In the genomic region with DNA sequence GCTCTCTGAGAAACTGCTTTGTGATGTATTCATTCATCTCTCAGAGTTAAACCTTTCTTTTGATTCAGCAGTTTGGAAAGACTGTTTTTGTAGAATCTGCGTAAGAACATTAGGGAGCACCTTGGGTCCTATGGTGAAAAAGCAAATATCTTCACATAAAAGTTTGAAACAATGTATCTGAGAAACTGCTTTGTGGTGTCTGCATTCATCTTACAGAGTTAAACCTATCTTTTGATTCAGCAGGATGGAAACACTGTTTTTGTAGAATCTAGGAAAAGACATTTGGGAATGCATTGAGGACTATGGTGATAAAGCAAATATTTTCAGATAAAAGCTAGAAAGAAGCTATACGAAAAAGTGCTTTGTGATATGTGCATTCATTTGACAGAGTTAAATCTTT, we compare ENCODE assay signal across 35 cellular contexts.
"Had no signal": no experiment of that assay in that cellular context is flagged by ENCODE, and none has a peak within 500 bp of the region (broad histone marks: within the 10 kb centered on the region; RNA-seq: fewer than 3 reads in every experiment).

No MANE protein-coding gene starts in this region.

- H3K4me2 ChIP-seq: KMS-11 had no signal

- H3K36me3 ChIP-seq: MG63 had no signal

- H3K4me3 ChIP-seq: MG63 had no signal

- H3K27ac ChIP-seq: KMS-11 had no signal

- H3K9ac ChIP-seq: KMS-11 had no signal

- DNase-seq: Karpas-422, Kasumi-1, MG63, MM.1S, MV-4-11, NCI-H1048, NCI-H1092, NCI-H1092 treated with DMSO at 0.1 percent for 48 hours, NCI-H1105, NCI-H1105 treated with DMSO at 0.1 percent for 48 hours, NCI-H1417, NCI-H1417 treated with DMSO at 0.1 percent for 48 hours, NCI-H1436, NCI-H1436 treated with DMSO at 0.1 percent for 48 hours, NCI-H146, NCI-H1694, NCI-H1694 treated with DMSO at 0.1 percent for 48 hours, NCI-H187, NCI-H187 treated with DMSO at 0.1 percent for 48 hours, NCI-H1930, NCI-H2029, NCI-H2029 treated with DMSO at 0.1 percent for 48 hours, NCI-H2081, NCI-H2081 treated with DMSO at 0.1 percent for 48 hours, NCI-H2107, NCI-H2171, NCI-H2171 treated with DMSO at 0.1 percent for 48 hours, NCI-H2227 treated with DMSO at 0.1 percent for 48 hours, NCI-H226, NCI-H345, NCI-H446, NCI-H446 treated with DMSO at 0.1 percent for 48 hours, NCI-H510A, NCI-H510A treated with DMSO at 0.1 percent for 48 hours had no signal

- H3K27me3 ChIP-seq: MG63 had no signal
